In genomic region chr7:69595415-69595814, GRCh38 we compare ENCODE assay signal across 8 cellular contexts.
"Had no signal": no experiment of that assay in that cellular context is flagged by ENCODE, and none has a peak within 500 bp of the region (broad histone marks: within the 10 kb centered on the region; RNA-seq: fewer than 3 reads in every experiment).

No MANE protein-coding gene starts in this region.

- H3K27ac ChIP-seq: HL-60 had no signal

- H3K4me3 ChIP-seq: GM23338 had no signal

- DNase-seq: H9, HCEC 1CT, HFFc6, KG1 had no signal

- ATAC-seq: GM23338, HepG2 had no signal

- H3K4me3 Mint-ChIP-seq: GM23338, H9, HFFc6 had no signal

- H3K27ac Mint-ChIP-seq: GM23338, H9, HFFc6 had no signal

- H3K36me3 Mint-ChIP-seq: IgD-negative memory B cell had no signal
